In the genomic region with DNA sequence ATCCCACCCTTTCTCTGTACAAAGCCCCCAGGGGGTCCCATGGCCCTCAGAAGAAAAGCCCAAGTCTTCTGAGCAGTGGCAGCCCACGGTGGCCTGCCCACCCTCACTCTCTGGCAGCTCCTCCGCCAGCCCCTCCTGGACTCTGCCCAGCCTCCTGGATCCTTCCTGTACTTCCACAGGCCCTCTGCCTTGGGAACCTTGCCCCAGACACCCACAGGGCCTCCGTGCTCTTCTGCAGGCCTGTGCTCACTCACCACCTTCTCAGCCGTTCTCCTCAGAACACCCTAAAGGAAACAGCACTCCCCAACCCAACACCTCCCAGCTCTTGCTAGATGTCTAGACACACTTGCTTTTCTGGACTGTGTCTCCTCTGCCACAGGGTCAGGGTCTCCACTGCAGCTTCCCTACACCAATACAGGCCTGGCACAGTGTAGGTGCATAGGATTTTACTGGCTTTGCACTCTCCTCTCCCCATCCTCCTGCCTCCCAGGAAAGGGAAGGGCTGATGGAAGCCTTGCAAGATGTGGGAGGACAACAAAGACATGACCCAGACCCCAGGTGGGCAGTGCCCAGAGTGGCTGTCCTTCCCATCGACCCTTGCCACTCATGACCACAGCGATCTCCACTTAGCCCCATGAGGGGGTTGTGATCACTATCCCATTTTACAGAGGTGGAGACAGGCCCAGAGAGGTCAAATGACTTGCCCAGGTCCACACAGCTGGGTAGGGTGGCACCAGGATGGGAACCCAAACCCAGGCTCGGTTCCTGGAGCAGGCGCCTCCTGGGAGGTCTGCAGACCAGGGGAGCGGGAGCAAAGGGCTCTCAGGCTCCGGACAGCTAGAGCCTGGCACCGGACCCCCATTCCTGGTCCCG, we compare ENCODE assay signal across 9 cellular contexts. TPM values are rescaled to one million over a fixed set of nuclear protein-coding genes. Genes with fewer than 3 reads are reported as not detected.
DNase-seq lines count a peak whose midpoint lies in the region; ATAC-seq, FAIRE-seq and TF ChIP-seq lines count a peak whose summit lies in the region.
"Had no signal": no experiment of that assay in that cellular context is flagged by ENCODE, and none has a peak within 500 bp of the region (broad histone marks: within the 10 kb centered on the region; RNA-seq: fewer than 3 reads in every experiment).

No MANE protein-coding gene starts in this region.

- TF ChIP-seq CTCF in astrocyte (IDR thresholded peaks at IDR 0.05; ENCODE audit: insufficient read depth, low read depth, low read length) = no peak

- 40 to 60% methylated on average over 6 to 12 of the region's 12 CpGs for WGBS in GM23248 (ENCODE audit: low coverage in 1 of 2, low lambda C conversion rate in 2 of 2, missing lambda C conversion rate in 2 of 2), 2 experiments

- no peak for FAIRE-seq in astrocyte (lab: Jason Lieb, UNC)

- no peaks in the 10 kb centered on the region for H3K9me3 ChIP-seq in GM23248 (ENCODE audit: low read depth)
- H3K9me3 ChIP-seq in astrocyte (ENCODE audit: insufficient read depth, low read depth, low read length) = no peaks in the 10 kb centered on the region
- no peaks in the 10 kb centered on the region for H3K9me3 ChIP-seq in iPS-18c (ENCODE audit: control insufficient read depth, insufficient read depth, low read length)
- H3K9me3 ChIP-seq in skeletal muscle tissue (ENCODE audit: control insufficient read depth in 3 of 3, low read length in 3 of 3) = no peaks in the 10 kb centered on the region
- H3K9me3 ChIP-seq: thyroid gland had no signal

- H3K36me3 Mint-ChIP-seq in astrocyte (ENCODE audit: low read depth, unreplicated experiment) = peaks cover 20% of the 10 kb centered on the region
- no peaks in the 10 kb centered on the region for H3K36me3 Mint-ChIP-seq in activated CD4-positive, alpha-beta T cell treated with anti-CD3 and anti-CD28 coated beads, Interleukin-2, amount 10 ng/mL, durations not matched to agents 7 days and 5 days (ENCODE audit: low read depth)

- H3K4me3 ChIP-seq in GM23248 = peak overlapping the region; percentile 95
- H3K4me3 ChIP-seq in astrocyte (ENCODE audit: insufficient read depth, low read depth, low read length) = peak overlapping the region; percentile 85
- H3K4me3 ChIP-seq in iPS-18c (ENCODE audit: insufficient read depth, low read depth, low read length) = peak overlapping the region; percentile 65
- peak overlapping the region; percentile 4 to 38 (median 35) for H3K4me3 ChIP-seq in skeletal muscle tissue (ENCODE audit: low read length in 3 of 3)

- no peak overlapping the region for H2AFZ ChIP-seq in GM23248
- no peak overlapping the region for H2AFZ ChIP-seq in astrocyte (ENCODE audit: low read depth, low read length)

- peaks cover 44% of the 10 kb centered on the region for H3K27me3 Mint-ChIP-seq in astrocyte (ENCODE audit: low read depth, unreplicated experiment)
- H3K27me3 Mint-ChIP-seq in activated CD4-positive, alpha-beta T cell treated with anti-CD3 and anti-CD28 coated beads, Interleukin-2, amount 10 ng/mL, durations not matched to agents 7 days and 5 days = peaks cover 68% of the 10 kb centered on the region

- H3K27me3 ChIP-seq in GM23248 (replicated peaks; ENCODE audit: insufficient read depth) (no peaks in the 10 kb centered on the region), astrocyte (ENCODE audit: insufficient read depth, low read length) (no peaks in the 10 kb centered on the region), skeletal muscle tissue (ENCODE audit: control insufficient read depth in 3 of 3, insufficient read depth in 3 of 3, low read length in 3 of 3) (peaks cover 44 to 55% (median 47%) of the 10 kb centered on the region in 3 donors)
- H3K27me3 ChIP-seq: thyroid gland had no signal

- H3K4me3 Mint-ChIP-seq in astrocyte (ENCODE audit: unreplicated experiment) = peak overlapping the region; percentile 74
- no peak overlapping the region for H3K4me3 Mint-ChIP-seq in activated CD4-positive, alpha-beta T cell treated with anti-CD3 and anti-CD28 coated beads, Interleukin-2, amount 10 ng/mL, durations not matched to agents 7 days and 5 days

- H3K4me1 Mint-ChIP-seq in astrocyte (ENCODE audit: low read depth, unreplicated experiment) = peaks cover 9% of the 10 kb centered on the region
- H3K4me1 Mint-ChIP-seq in activated CD4-positive, alpha-beta T cell treated with anti-CD3 and anti-CD28 coated beads, Interleukin-2, amount 10 ng/mL, durations not matched to agents 7 days and 5 days = peaks cover 15% of the 10 kb centered on the region

- H3K9me2 ChIP-seq in GM23248 (ENCODE audit: insufficient read depth) = no peaks in the 10 kb centered on the region

- no peaks in the 10 kb centered on the region for H3F3A ChIP-seq in GM23248 (ENCODE audit: insufficient read depth)

- H3K79me2 ChIP-seq in GM23248 (ENCODE audit: insufficient read depth) = peaks cover 63% of the 10 kb centered on the region
- peaks cover 62% of the 10 kb centered on the region for H3K79me2 ChIP-seq in astrocyte (ENCODE audit: insufficient read depth, low read length)

- H3K9ac ChIP-seq in GM23248 = peak overlapping the region; percentile 91
- H3K9ac ChIP-seq in astrocyte (ENCODE audit: low read length) = peak overlapping the region; percentile 86
- H3K9ac ChIP-seq in skeletal muscle tissue (ENCODE audit: low read depth in 1 of 3, low read length in 3 of 3) = peak overlapping the region in 2 of 3 donors; percentile 12 to 33

- H4K20me1 ChIP-seq in GM23248 (ENCODE audit: insufficient read depth) (peaks cover 5% of the 10 kb centered on the region; the same call in 1 of the 2 replicates), astrocyte (ENCODE audit: insufficient read depth, low read length) (peaks cover 78% of the 10 kb centered on the region)

- in situ Hi-C loops in GM23248 (cut with MboI) = no loop called here

- H3K27ac ChIP-seq in GM23248 (peak overlapping the region; percentile 11), astrocyte (ENCODE audit: low read depth, low read length) (no peak overlapping the region), skeletal muscle tissue (ENCODE audit: low read depth, low read length) (peak overlapping the region; percentile 14)

- no peak for ATAC-seq in GM19397 (IDR thresholded peaks at IDR 0.05; ENCODE audit: unreplicated experiment)

- CTCF ChIA-PET in activated CD4-positive, alpha-beta T cell treated with anti-CD3 and anti-CD28 coated beads, Interleukin-2, amount 10 ng/mL, durations not matched to agents 7 days and 5 days (lab: Charles Lee) = interaction anchor here (0.8 to 1.2 kb wide), 3 partner anchors 8 to 21 kb away, joined by 3 to 6 read pairs (median 3); no protein-coding TSS in a partner anchor

- peaks cover 4% of the 10 kb centered on the region for H3K9me3 Mint-ChIP-seq in astrocyte (ENCODE audit: unreplicated experiment)
- no peaks in the 10 kb centered on the region for H3K9me3 Mint-ChIP-seq in activated CD4-positive, alpha-beta T cell treated with anti-CD3 and anti-CD28 coated beads, Interleukin-2, amount 10 ng/mL, durations not matched to agents 7 days and 5 days

- H3K4me2 ChIP-seq in GM23248 (ENCODE audit: unreplicated experiment) (peak overlapping the region; percentile 85), astrocyte (ENCODE audit: low read length) (peak overlapping the region; percentile 98)

- H3K27ac Mint-ChIP-seq in astrocyte (ENCODE audit: unreplicated experiment) = peak overlapping the region; percentile 23
- no peak overlapping the region for H3K27ac Mint-ChIP-seq in activated CD4-positive, alpha-beta T cell treated with anti-CD3 and anti-CD28 coated beads, Interleukin-2, amount 10 ng/mL, durations not matched to agents 7 days and 5 days

- H3K4me1 ChIP-seq in GM23248 (ENCODE audit: insufficient read depth) (peaks cover 11% of the 10 kb centered on the region), astrocyte (ENCODE audit: insufficient read depth, low read length) (peaks cover 21% of the 10 kb centered on the region), skeletal muscle tissue (ENCODE audit: control insufficient read depth in 3 of 3, insufficient read depth in 3 of 3, low read length in 3 of 3) (peaks cover 14 to 34% (median 33%) of the 10 kb centered on the region in 3 donors)

- H3K36me3 ChIP-seq in GM23248 (ENCODE audit: low read depth) (no peaks in the 10 kb centered on the region), astrocyte (ENCODE audit: insufficient read depth, low read length) (no peaks in the 10 kb centered on the region), skeletal muscle tissue (ENCODE audit: control insufficient read depth in 3 of 3, insufficient read depth in 3 of 3, low read length in 3 of 3) (no peaks in the 10 kb centered on the region)
- H3K36me3 ChIP-seq: thyroid gland had no signal

- DNase-seq in GM23248 = no peak
- no peak for DNase-seq in astrocyte (ENCODE audit: low read depth)
- DNase-seq in RKO (ENCODE audit: low spot score) = no peak
- no peak for DNase-seq in NCI-H345 (lab: John Stamatoyannopoulos, UW)
- DNase-seq in activated CD4-positive, alpha-beta T cell treated with anti-CD3 and anti-CD28 coated beads, Interleukin-2, amount 10 ng/mL, durations not matched to agents 7 days and 5 days = no peak

- POLR2A ChIA-PET in activated CD4-positive, alpha-beta T cell treated with anti-CD3 and anti-CD28 coated beads, Interleukin-2, amount 10 ng/mL, durations not matched to agents 7 days and 5 days (lab: Charles Lee) = no interaction called here

RNA-seq across cellular contexts. Expression of a gene that starts 2.0 kb away (rescaled TPM):
- 45.6 and 46.9 TPM in 2 replicates for total RNA-seq in GM23248 (2014; rRNA removed; shearing (Covaris generic))
- polyA plus RNA-seq in GM23248 (2016; fragmentation: Nextera tagmentation; extraction: Ambion mirVana) = 7.9 and 10.2 TPM in 2 replicates
- total RNA-seq in astrocyte (17.3 and 22.5 TPM in 2 replicates), skeletal muscle tissue (7.8 TPM)
- 1 to 10 TPM; 1.1 to 1.2 TPM for total RNA-seq in activated CD4-positive, alpha-beta T cell treated with anti-CD3 and anti-CD28 coated beads, Interleukin-2, amount 10 ng/mL, durations not matched to agents 7 days and 5 days

RNA-seq across cellular contexts. Expression of a gene that starts 41.7 kb away (rescaled TPM):
- total RNA-seq in GM23248 (2014; rRNA removed; shearing (Covaris generic)) = 8.0 and 11.5 TPM in 2 replicates
- polyA plus RNA-seq in GM23248 (2016; fragmentation: Nextera tagmentation; extraction: Ambion mirVana) = 3.7 TPM in 2 replicates
- total RNA-seq in astrocyte (14.2 and 14.3 TPM in 2 replicates), skeletal muscle tissue (9.9 TPM)
- 10 to 100 TPM in 1 of 2 experiments, 1 to 10 TPM in 1; 8.6 to 11.1 TPM for total RNA-seq in activated CD4-positive, alpha-beta T cell treated with anti-CD3 and anti-CD28 coated beads, Interleukin-2, amount 10 ng/mL, durations not matched to agents 7 days and 5 days

RNA-seq across cellular contexts. Expression of a gene that starts 59.9 kb away (rescaled TPM):
- total RNA-seq in GM23248 (2014; rRNA removed; shearing (Covaris generic)) = 37.7 and 41.3 TPM in 2 replicates
- polyA plus RNA-seq in GM23248 (2016; fragmentation: Nextera tagmentation; extraction: Ambion mirVana) = 19.0 and 20.0 TPM in 2 replicates
- total RNA-seq in astrocyte (13.7 and 14.0 TPM in 2 replicates), skeletal muscle tissue (35.5 TPM)
- total RNA-seq in activated CD4-positive, alpha-beta T cell treated with anti-CD3 and anti-CD28 coated beads, Interleukin-2, amount 10 ng/mL, durations not matched to agents 7 days and 5 days = 10 to 100 TPM; 38.7 to 40.1 TPM

Comparison
In these comparisons a context has a peak if more than half of its experiments do, and no peak if none do; other contexts are left out.
1. H3K4me3 ChIP-seq: peak in every context shown above with its lines; median percentile 95 in GM23248; 85 in astrocyte; 65 in iPS-18c; 35 in skeletal muscle tissue.
2. H3K9ac ChIP-seq: peak in every context shown above with its lines; median percentile 91 in GM23248; 86 in astrocyte; 22 in skeletal muscle tissue.